ENCODE assay signal across 17 cellular contexts in genomic region chr2:223166975-223167650, GRCh38.
"Had no signal": no experiment of that assay in that cellular context is flagged by ENCODE, and none has a peak within 500 bp of the region (broad histone marks: within the 10 kb centered on the region; RNA-seq: fewer than 3 reads in every experiment).

No MANE protein-coding gene starts in this region.

- H3K27ac ChIP-seq: cardiac muscle cell, prostate gland, right atrium auricular region, tibial artery had no signal

- ATAC-seq: activated CD8-positive, alpha-beta memory T cell treated with anti-CD3 and anti-CD28 coated beads, Interleukin-2, amount 10 ng/mL, durations not matched to agents 7 days and 5 days; effector memory CD8-positive, alpha-beta T cell; left cardiac atrium; naive thymus-derived CD8-positive, alpha-beta T cell had no signal

- H3K4me3 ChIP-seq: cardiac muscle cell, prostate gland, right atrium auricular region, tibial artery had no signal

- DNase-seq: activated B cell treated with CpG ODN at 0.5 μM for 24 hours; activated CD4-positive, alpha-beta memory T cell treated with anti-CD3 and anti-CD28 coated beads, Interleukin-2, amount 10 ng/mL, durations not matched to agents 7 days and 5 days; activated CD4-positive, alpha-beta T cell treated with anti-CD3 and anti-CD28 coated beads for 4 hours; activated CD8-positive, alpha-beta memory T cell treated with anti-CD3 and anti-CD28 coated beads, Interleukin-2, amount 10 ng/mL, durations not matched to agents 7 days and 5 days; amniotic stem cell; dermis blood vessel endothelial cell; effector memory CD8-positive, alpha-beta T cell; left cardiac atrium; naive thymus-derived CD8-positive, alpha-beta T cell; stimulated activated CD4-positive, alpha-beta T cell treated with anti-CD3 and anti-CD28 coated beads, Interleukin-12 subunit alpha, Interleukin-12 subunit beta, amount 100 ng/mL, for 4 hours; stimulated activated CD4-positive, alpha-beta T cell treated with anti-CD3 and anti-CD28 coated beads, Interleukin-1b, Interleukin-23, amount 100 ng/mL, for 48 hours; stimulated activated naive CD4-positive, alpha-beta T cell treated with Interleukin-2 at 50 U/mL for 16 hours; substantia nigra; tibial artery had no signal

- H3K36me3 ChIP-seq: cardiac muscle cell, prostate gland, right atrium auricular region, tibial artery had no signal

- H3K4me1 ChIP-seq: prostate gland, right atrium auricular region, tibial artery had no signal

- H3K9me3 ChIP-seq: prostate gland, right atrium auricular region, tibial artery had no signal
